ENCODE assay signal across 7 cellular contexts in the genomic region with DNA sequence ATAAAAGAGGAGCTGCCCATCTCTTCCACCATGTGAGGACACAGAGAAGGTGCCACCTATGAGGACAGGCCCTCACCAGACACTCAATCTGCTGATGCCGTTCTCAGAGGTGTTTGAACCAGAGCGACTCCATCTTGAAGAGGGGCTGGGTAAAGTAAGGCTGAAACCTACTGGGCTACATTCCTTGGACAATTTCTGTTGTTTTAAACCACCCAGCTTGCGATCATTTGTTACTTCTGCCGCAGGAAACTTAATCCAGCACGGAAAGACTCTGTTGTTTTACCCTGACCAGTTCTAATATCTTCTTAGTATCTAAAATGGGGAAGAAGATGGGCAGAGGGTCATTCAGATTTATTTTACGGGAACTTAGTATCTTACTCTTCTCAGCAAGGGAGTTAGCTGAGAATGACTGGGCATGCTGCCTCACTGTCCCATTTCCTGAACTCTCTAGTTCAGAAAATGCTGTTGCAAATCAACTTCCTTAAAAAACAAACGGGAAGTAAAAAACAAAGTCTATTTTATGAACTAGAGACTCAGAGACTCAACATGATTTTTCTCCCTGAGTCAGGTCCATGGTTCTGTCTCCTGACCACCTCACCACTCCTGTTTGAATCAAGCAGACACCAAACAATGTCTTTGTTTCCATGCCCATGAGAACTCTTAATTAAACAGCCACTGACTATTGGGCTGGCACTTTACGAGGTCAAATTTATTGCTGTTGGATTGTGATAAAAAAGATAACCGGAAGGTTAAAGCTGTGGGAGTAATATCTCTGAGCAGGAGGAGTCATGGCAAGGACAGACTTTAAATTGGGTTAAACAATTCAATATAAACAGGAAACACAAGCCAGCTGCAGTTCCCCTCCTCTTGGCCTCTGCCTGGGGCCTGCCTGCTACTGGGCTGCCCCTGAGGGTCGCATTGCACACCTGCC. TPM values are rescaled to one million over a fixed set of nuclear protein-coding genes. Genes with fewer than 3 reads are reported as not detected.
DNase-seq lines count a peak whose midpoint lies in the region; ATAC-seq and TF ChIP-seq lines count a peak whose summit lies in the region.

No MANE protein-coding gene starts in this region.

- no peak overlapping the region for H3K27ac ChIP-seq in SJCRH30
- H3K27ac ChIP-seq in H9 (ENCODE audit: insufficient read length, low read depth, low read length) = no peak overlapping the region

- H3K27me3 Mint-ChIP-seq in IgD-negative memory B cell = peaks cover 2% of the 10 kb centered on the region
- no peaks in the 10 kb centered on the region for H3K27me3 Mint-ChIP-seq in H9 (ENCODE audit: low read depth)

- H3K27ac Mint-ChIP-seq in IgD-negative memory B cell (peak overlapping the region; percentile 57 to 91 (median 86)), H9 (no peak overlapping the region)
- H3K27ac Mint-ChIP-seq in stimulated activated effector memory CD8-positive, alpha-beta T cell treated with anti-CD3 and anti-CD28 coated beads, Interleukin-12 subunit alpha, Interleukin-12 subunit beta, amount 100 ng/mL, for 72 hours = peak overlapping the region; percentile 32

- H4K20me1 ChIP-seq in H9 (ENCODE audit: control insufficient read depth, insufficient read depth, insufficient read length) = no peaks in the 10 kb centered on the region

- WGBS in H9 (ENCODE audit: extremely low coverage, insufficient read length, low lambda C conversion rate) = no CpG with 5 or more reads among the region's 10 CpGs

- no peaks in the 10 kb centered on the region for H3K36me3 ChIP-seq in SJCRH30

- H4K8ac ChIP-seq in H9 (replicated peaks; ENCODE audit: insufficient read length, low read depth, low read length) = no peak overlapping the region

- H3K14ac ChIP-seq in H9 (ENCODE audit: insufficient read depth, low read length) = no peak overlapping the region

- no peak overlapping the region for H3K9ac ChIP-seq in H9 (ENCODE audit: extremely low read depth, insufficient read length, low read length)

- H2AK5ac ChIP-seq in H9 (ENCODE audit: insufficient read length, low read length) = no peak overlapping the region

- no peaks in the 10 kb centered on the region for H3K79me1 ChIP-seq in H9 (ENCODE audit: insufficient read depth, low read depth, low read length, poor library complexity, severe bottlenecking)

- H2BK12ac ChIP-seq in H9 (ENCODE audit: insufficient read length, low read depth, low read length) = no peak overlapping the region

- DNase-seq in SJCRH30 (peak; percentile 26 to 48), globus pallidus (ENCODE audit: low spot score) (peak; percentile 67), SHP77 (lab: John Stamatoyannopoulos, UW) (no peak), H9 (no peak)
- no peak for DNase-seq in stimulated activated effector memory CD8-positive, alpha-beta T cell treated with anti-CD3 and anti-CD28 coated beads, Interleukin-12 subunit alpha, Interleukin-12 subunit beta, amount 100 ng/mL, for 72 hours (ENCODE audit: low spot score in 2 of 2)

- no peaks in the 10 kb centered on the region for H3K36me3 Mint-ChIP-seq in IgD-negative memory B cell
- peaks cover 14% of the 10 kb centered on the region for H3K36me3 Mint-ChIP-seq in stimulated activated effector memory CD8-positive, alpha-beta T cell treated with anti-CD3 and anti-CD28 coated beads, Interleukin-12 subunit alpha, Interleukin-12 subunit beta, amount 100 ng/mL, for 72 hours
- H3K36me3 Mint-ChIP-seq in H9 (ENCODE audit: insufficient read depth in 1 of 3, low read depth in 3 of 3) = no peaks in the 10 kb centered on the region

- no peak overlapping the region for H3K4ac ChIP-seq in H9 (ENCODE audit: low read depth, low read length)

- no peak overlapping the region for H3K56ac ChIP-seq in H9 (ENCODE audit: insufficient read length, low read depth, low read length)

- H2BK15ac ChIP-seq in H9 (ENCODE audit: low read depth, low read length) = no peak overlapping the region

- H3K4me1 Mint-ChIP-seq in IgD-negative memory B cell = peaks cover 52 to 65% (median 64%) of the 10 kb centered on the region in 3 donors
- peaks cover 22% of the 10 kb centered on the region for H3K4me1 Mint-ChIP-seq in stimulated activated effector memory CD8-positive, alpha-beta T cell treated with anti-CD3 and anti-CD28 coated beads, Interleukin-12 subunit alpha, Interleukin-12 subunit beta, amount 100 ng/mL, for 72 hours
- H3K4me1 Mint-ChIP-seq in H9 = peaks cover 11 to 13% of the 10 kb centered on the region in 2 experiments

- no peak overlapping the region for H2BK120ac ChIP-seq in H9 (ENCODE audit: low read depth, low read length, poor library complexity, severe bottlenecking)

- no peak overlapping the region for H3K23ac ChIP-seq in H9 (ENCODE audit: insufficient read length, low read depth, low read length)

- H3K9me3 Mint-ChIP-seq in IgD-negative memory B cell (no peaks in the 10 kb centered on the region), H9 (no peaks in the 10 kb centered on the region)
- H3K9me3 Mint-ChIP-seq in stimulated activated effector memory CD8-positive, alpha-beta T cell treated with anti-CD3 and anti-CD28 coated beads, Interleukin-12 subunit alpha, Interleukin-12 subunit beta, amount 100 ng/mL, for 72 hours = no peaks in the 10 kb centered on the region

- H3K4me2 ChIP-seq in H9 (ENCODE audit: insufficient read depth, insufficient read length, low read length) = no peak overlapping the region

- peaks cover 28% of the 10 kb centered on the region for H3K4me1 ChIP-seq in SJCRH30
- H3K4me1 ChIP-seq in H9 (ENCODE audit: insufficient read depth, low read length) = no peaks in the 10 kb centered on the region

- no peaks in the 10 kb centered on the region for H3K23me2 ChIP-seq in H9 (ENCODE audit: insufficient read length, low read depth, low read length, poor library complexity, severe bottlenecking)

- H4K5ac ChIP-seq in H9 (ENCODE audit: insufficient read length, low read depth, low read length) = no peak overlapping the region

- H3K79me2 ChIP-seq in H9 (ENCODE audit: insufficient read depth, low read length) = no peaks in the 10 kb centered on the region

- H3K27me3 ChIP-seq in SJCRH30 (no peaks in the 10 kb centered on the region), H9 (ENCODE audit: insufficient read depth, low read length) (no peaks in the 10 kb centered on the region)

- no peak overlapping the region for H3T11ph ChIP-seq in H9 (ENCODE audit: low read length)

- no peak for TF ChIP-seq CTCF in H9 (conservative IDR thresholded peaks at IDR 0.05)

- H3K9me3 ChIP-seq in SJCRH30 (replicated peaks) = no peaks in the 10 kb centered on the region
- H3K9me3 ChIP-seq in H9 (ENCODE audit: control insufficient read depth, low read depth, low read length) = no peaks in the 10 kb centered on the region

- no peak for ATAC-seq in stimulated activated effector memory CD8-positive, alpha-beta T cell treated with anti-CD3 and anti-CD28 coated beads, Interleukin-12 subunit alpha, Interleukin-12 subunit beta, amount 100 ng/mL, for 72 hours
- ATAC-seq in HG03095 (IDR thresholded peaks at IDR 0.05; ENCODE audit: unreplicated experiment) = no peak

- no peak overlapping the region for H2BK20ac ChIP-seq in H9 (ENCODE audit: low read depth, low read length, poor library complexity, severe bottlenecking)

- H2BK5ac ChIP-seq in H9 (ENCODE audit: insufficient read length, low read length) = no peak overlapping the region

- H3K18ac ChIP-seq in H9 (ENCODE audit: insufficient read length, low read depth, low read length) = no peak overlapping the region

- H3K4me3 Mint-ChIP-seq in IgD-negative memory B cell (peak overlapping the region; percentile 26 to 78 (median 66)), H9 (no peak overlapping the region)
- H3K4me3 Mint-ChIP-seq in stimulated activated effector memory CD8-positive, alpha-beta T cell treated with anti-CD3 and anti-CD28 coated beads, Interleukin-12 subunit alpha, Interleukin-12 subunit beta, amount 100 ng/mL, for 72 hours = no peak overlapping the region

- H4K91ac ChIP-seq in H9 (ENCODE audit: insufficient read length, low read depth, low read length) = no peak overlapping the region

- no peak overlapping the region for H3K4me3 ChIP-seq in SJCRH30

- no peak overlapping the region for H2AFZ ChIP-seq in H9 (ENCODE audit: low read length)

RNA-seq across cellular contexts. Expression of gene IFNAR1, which starts 23.8 kb away (rescaled TPM):
- 93.6 TPM for polyA plus RNA-seq in IgD-negative memory B cell
- total RNA-seq in SJCRH30 (2014; rRNA removed; shearing (Covaris generic)) = 25.9 and 30.1 TPM in 2 replicates
- 14.2 and 15.8 TPM in 2 replicates for total RNA-seq in H9 (2021)

RNA-seq across cellular contexts. Expression of gene IL10RB, which starts 34.8 kb away (rescaled TPM):
- polyA plus RNA-seq in IgD-negative memory B cell = 56.6 TPM
- 7.0 and 8.8 TPM in 2 replicates for total RNA-seq in SJCRH30 (2014; rRNA removed; shearing (Covaris generic))
- total RNA-seq in H9 (2021) = 3.1 TPM in 2 replicates

Comparison
In these comparisons a context has a peak if more than half of its experiments do, and no peak if none do; other contexts are left out.
1. H3K27ac Mint-ChIP-seq: peak in IgD-negative memory B cell (3 of 3) and stimulated activated effector memory CD8-positive, alpha-beta T cell treated with anti-CD3 and anti-CD28 coated beads, Interleukin-12 subunit alpha, Interleukin-12 subunit beta, amount 100 ng/mL, for 72 hours (single experiment); none in H9 (0 of 3).
2. H3K4me3 Mint-ChIP-seq: peak in IgD-negative memory B cell (4 of 4); none in stimulated activated effector memory CD8-positive, alpha-beta T cell treated with anti-CD3 and anti-CD28 coated beads, Interleukin-12 subunit alpha, Interleukin-12 subunit beta, amount 100 ng/mL, for 72 hours (single experiment) and H9 (0 of 2).
3. DNase-seq: peak in SJCRH30 (2 of 2) and globus pallidus (single experiment); none in stimulated activated effector memory CD8-positive, alpha-beta T cell treated with anti-CD3 and anti-CD28 coated beads, Interleukin-12 subunit alpha, Interleukin-12 subunit beta, amount 100 ng/mL, for 72 hours (0 of 2), SHP77 (0 of 2) and H9 (single experiment).